20 cellular contexts compared by ENCODE assay signal in the genomic region with DNA sequence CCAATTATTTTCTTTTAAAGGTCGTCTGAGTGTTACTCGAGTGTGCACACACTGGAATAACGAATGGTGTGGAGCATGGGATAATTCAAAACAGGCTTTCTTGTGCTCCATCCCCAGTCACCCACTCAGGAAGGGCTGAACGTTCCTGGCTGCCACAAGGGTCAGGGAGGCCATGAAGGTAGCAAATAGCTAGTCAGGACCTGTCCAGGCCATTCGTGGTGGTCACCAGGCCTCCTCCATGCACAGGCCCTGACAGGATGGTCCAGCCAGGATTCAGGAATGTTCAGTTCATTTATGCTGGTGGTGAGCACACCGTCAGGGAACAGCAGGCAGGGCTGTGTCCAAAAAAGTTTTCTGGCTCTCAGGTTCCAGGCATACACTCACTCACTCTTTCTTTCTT. TPM values are rescaled to one million over a fixed set of nuclear protein-coding genes. Genes with fewer than 3 reads are reported as not detected.
A peak's percentile ranks its signal among the peaks of the same experiment; 100 is the strongest.
DNase-seq lines count a peak whose midpoint lies in the region; ATAC-seq and TF ChIP-seq lines count a peak whose summit lies in the region.
"Had no signal": no experiment of that assay in that cellular context is flagged by ENCODE, and none has a peak within 500 bp of the region (broad histone marks: within the 10 kb centered on the region; RNA-seq: fewer than 3 reads in every experiment).

No MANE protein-coding gene starts in this region.

- no peak overlapping the region for H3K4me3 Mint-ChIP-seq in MCF 10A (ENCODE audit: unreplicated experiment)
- H3K4me3 Mint-ChIP-seq in CD14-positive monocyte, result no peak overlapping the region
- H3K4me3 Mint-ChIP-seq: CD4-positive, alpha-beta T cell; CD8-positive, alpha-beta T cell had no signal

- no peak overlapping the region for H4K8ac ChIP-seq in IMR-90 (ENCODE audit: low read depth in 2 of 2, low read length in 2 of 2)

- no peak overlapping the region for H2BK120ac ChIP-seq in IMR-90 (ENCODE audit: low read depth, low read length)

- dilution Hi-C loops in mammary epithelial cell (cut with HindIII; ENCODE audit: low sequenced_read_pairs) (no loop called here), IMR-90 (cut with HindIII; ENCODE audit: low sequenced_read_pairs, unreplicated experiment) (no loop called here)

- TF ChIP-seq RAD21 in IMR-90 (IDR thresholded peaks at IDR 0.05; ENCODE audit: low read length), result no peak

- no peaks in the 10 kb centered on the region for H3K79me1 ChIP-seq in IMR-90 (ENCODE audit: low read depth in 1 of 2, low read length in 2 of 2)

- H3K36me3 ChIP-seq in mammary epithelial cell (ENCODE audit: insufficient read depth, low read length) (no peaks in the 10 kb centered on the region), IMR-90 (ENCODE audit: control insufficient read depth, insufficient read depth, low read length) (no peaks in the 10 kb centered on the region), osteoblast (ENCODE audit: insufficient read depth, low read length) (no peaks in the 10 kb centered on the region)
- H3K36me3 ChIP-seq: BE2C, BLaER1 had no signal

- no peaks in the 10 kb centered on the region for H3K36me3 Mint-ChIP-seq in MCF 10A (ENCODE audit: insufficient read depth, unreplicated experiment)
- no peaks in the 10 kb centered on the region for H3K36me3 Mint-ChIP-seq in CD14-positive monocyte
- H3K36me3 Mint-ChIP-seq: CD8-positive, alpha-beta T cell had no signal

- no peak overlapping the region for H3K4me3 ChIP-seq in mammary epithelial cell (replicated peaks in 1 of 3; ENCODE audit: insufficient read depth in 1 of 3, low read depth in 2 of 3, low read length in 3 of 3)
- no peak overlapping the region for H3K4me3 ChIP-seq in IMR-90 (ENCODE audit: insufficient read depth, low read depth, low read length)
- H3K4me3 ChIP-seq in osteoblast (ENCODE audit: insufficient read depth, low read length), result no peak overlapping the region
- H3K4me3 ChIP-seq: BLaER1 had no signal

- H3K4me2 ChIP-seq in mammary epithelial cell (ENCODE audit: insufficient read depth, low read depth, low read length) (peak overlapping the region; percentile 5), IMR-90 (ENCODE audit: low read depth, low read length) (no peak overlapping the region), osteoblast (ENCODE audit: insufficient read depth, low read length) (no peak overlapping the region)
- H3K4me2 ChIP-seq: BLaER1 had no signal

- H4K20me1 ChIP-seq in mammary epithelial cell (ENCODE audit: insufficient read depth, low read length), result no peaks in the 10 kb centered on the region
- no peaks in the 10 kb centered on the region for H4K20me1 ChIP-seq in IMR-90 (ENCODE audit: insufficient read depth, low read length)
- no peaks in the 10 kb centered on the region for H4K20me1 ChIP-seq in osteoblast (ENCODE audit: insufficient read depth, low read length)
- H4K20me1 ChIP-seq: BLaER1 had no signal

- no peak overlapping the region for H3K27ac Mint-ChIP-seq in MCF 10A (ENCODE audit: low read depth, unreplicated experiment)
- no peak overlapping the region for H3K27ac Mint-ChIP-seq in CD14-positive monocyte
- H3K27ac Mint-ChIP-seq: CD4-positive, alpha-beta T cell; CD8-positive, alpha-beta T cell had no signal

- no peak overlapping the region for H3K14ac ChIP-seq in IMR-90 (replicated peaks; ENCODE audit: low read depth, low read length)

- no peak overlapping the region for H4K5ac ChIP-seq in IMR-90 (ENCODE audit: low read depth, low read length)

- H3K4me1 Mint-ChIP-seq in MCF 10A (ENCODE audit: insufficient read depth, unreplicated experiment) (peaks cover 6% of the 10 kb centered on the region), CD14-positive monocyte (no peaks in the 10 kb centered on the region)

- H3K9me3 Mint-ChIP-seq in MCF 10A (ENCODE audit: unreplicated experiment) (no peaks in the 10 kb centered on the region), CD14-positive monocyte (peaks cover 0 to 6% (median 3%) of the 10 kb centered on the region in 7 donors)
- H3K9me3 Mint-ChIP-seq: CD4-positive, alpha-beta T cell; CD8-positive, alpha-beta T cell had no signal

- no peak overlapping the region for H2BK5ac ChIP-seq in IMR-90 (ENCODE audit: low read depth, low read length, poor library complexity, severe bottlenecking)

- H2BK15ac ChIP-seq in IMR-90 (ENCODE audit: low read depth, low read length), result no peak overlapping the region

- H3K27ac ChIP-seq in mammary epithelial cell (ENCODE audit: insufficient read depth, low read depth, low read length) (no peak overlapping the region), IMR-90 (ENCODE audit: insufficient read depth, low read length) (no peak overlapping the region), osteoblast (ENCODE audit: low read depth, low read length) (no peak overlapping the region)
- H3K27ac ChIP-seq: 22Rv1, BLaER1 had no signal

- H3K9ac ChIP-seq in mammary epithelial cell (ENCODE audit: insufficient read depth, low read length) (no peak overlapping the region), IMR-90 (ENCODE audit: low read depth, low read length) (no peak overlapping the region)
- H3K9ac ChIP-seq: BLaER1 had no signal

- H2AFZ ChIP-seq in mammary epithelial cell (ENCODE audit: low read depth, low read length) (no peak overlapping the region), IMR-90 (replicated peaks; ENCODE audit: low read length, poor library complexity) (peak overlapping the region; percentile 43), osteoblast (ENCODE audit: low read length) (no peak overlapping the region)

- no peaks in the 10 kb centered on the region for H3K27me3 ChIP-seq in mammary epithelial cell (ENCODE audit: insufficient read depth, low read length)
- H3K27me3 ChIP-seq in IMR-90 (ENCODE audit: control insufficient read depth, insufficient read depth, low read length), result no peaks in the 10 kb centered on the region
- no peaks in the 10 kb centered on the region for H3K27me3 ChIP-seq in osteoblast (ENCODE audit: insufficient read depth, low read length)
- H3K27me3 ChIP-seq: BE2C, BLaER1 had no signal

- H3K23ac ChIP-seq in IMR-90 (ENCODE audit: low read depth, low read length), result no peak overlapping the region

- H2AK9ac ChIP-seq in IMR-90 (replicated peaks; ENCODE audit: low read depth, low read length, poor library complexity), result no peak overlapping the region

- H3K9me1 ChIP-seq in IMR-90 (ENCODE audit: insufficient read depth, low read length), result 0 out of 2 replicates have a peak, but pooled peaks cover 4% of the 10 kb centered on the region

- H2BK20ac ChIP-seq in IMR-90 (ENCODE audit: low read depth, low read length), result peak overlapping the region; percentile 24; the same call in 1 of the 2 replicates

- no peak for ATAC-seq in IMR-90 (ENCODE audit: low read depth)
- ATAC-seq: CD8-positive, alpha-beta T cell had no signal

- CTCF ChIA-PET in mammary epithelial cell (lab: Charles Lee; ENCODE audit: low non-redundant PET), result no interaction called here
- CTCF ChIA-PET in MCF 10A (lab: Yijun Ruan, JAX), result interaction anchor here (0.9 to 9.1 kb wide), 4 partner anchors 17 to 266 kb away, joined by 3 to 149 read pairs (median 4); no protein-coding TSS in a partner anchor
- CTCF ChIA-PET in IMR-90 (lab: Yijun Ruan, JAX), result no interaction called here

- H3K79me2 ChIP-seq in mammary epithelial cell (ENCODE audit: insufficient read depth, low read length) (no peaks in the 10 kb centered on the region), osteoblast (ENCODE audit: insufficient read depth, low read length) (no peaks in the 10 kb centered on the region)

- intact Hi-C loops in mammary epithelial cell (cut with micrococcal nuclease) (no loop called here), MCF 10A (cut with micrococcal nuclease) (no loop called here), IMR-90 (cut with micrococcal nuclease) (no loop called here), CD14-positive monocyte (cut with micrococcal nuclease) (no loop called here)

- POLR2A ChIA-PET in MCF 10A (lab: Yijun Ruan, JAX) (interaction anchor here (0.7 kb wide), 2 partner anchors 214 to 830 kb away, joined by 3 read pairs; no protein-coding TSS in a partner anchor), IMR-90 (lab: Charles Lee; ENCODE audit: unreplicated experiment) (no interaction called here)

- H3K4me1 ChIP-seq in mammary epithelial cell (ENCODE audit: insufficient read depth, low read length), result peaks cover 4% of the 10 kb centered on the region
- 0 out of 2 replicates have a peak, but pooled peaks cover 3% of the 10 kb centered on the region for H3K4me1 ChIP-seq in IMR-90 (ENCODE audit: control insufficient read depth, insufficient read depth, low read length)
- peaks cover 3% of the 10 kb centered on the region for H3K4me1 ChIP-seq in osteoblast (ENCODE audit: insufficient read depth, low read length)
- H3K4me1 ChIP-seq: BE2C, BLaER1, Caco-2 had no signal

- peak overlapping the region; percentile 36 for H2AK5ac ChIP-seq in IMR-90 (ENCODE audit: low read depth, low read length)

- no peak for TF ChIP-seq CTCF in mammary epithelial cell (conservative IDR thresholded peaks at IDR 0.05 in 1 of 2, IDR thresholded peaks at IDR 0.05 in 1 of 2; ENCODE audit: extremely low read depth in 1 of 2, insufficient read depth in 1 of 2, low read depth in 1 of 2, low read length in 2 of 2)
- TF ChIP-seq CTCF in MCF 10A (IDR thresholded peaks at IDR 0.05; ENCODE audit: unreplicated experiment), result no peak
- no peak for TF ChIP-seq CTCF in IMR-90 (conservative IDR thresholded peaks at IDR 0.05; ENCODE audit: low read depth, low read length)
- TF ChIP-seq CTCF in osteoblast (IDR thresholded peaks at IDR 0.05; ENCODE audit: extremely low read depth, low read depth, low read length), result no peak
- no peak for TF ChIP-seq CTCF in CD14-positive monocyte (IDR thresholded peaks at IDR 0.05)

- in situ Hi-C loops in mammary epithelial cell (cut with MboI; ENCODE audit: low sequenced_read_pairs in 2 of 2) (no loop called here), IMR-90 (cut with MboI; ENCODE audit: low sequenced_read_pairs) (no loop called here)

- 51% methylated on average over 5 of the region's 6 CpGs for WGBS in mammary epithelial cell (ENCODE audit: low coverage, missing lambda C conversion rate)
- WGBS in IMR-90 (ENCODE audit: extremely low coverage in 2 of 2, insufficient read length in 1 of 2), 2 experiments, result 83% methylated on average over 2 of the region's 6 CpGs; no CpG with 5 or more reads in 1 of the 2 experiments

- TF ChIP-seq POLR2A in IMR-90 (IDR thresholded peaks at IDR 0.05; ENCODE audit: low read depth, low read length), result no peak

- no TSS peak for BruUV-seq in mammary epithelial cell (replicated peaks; lab: Mats Ljungman, UMichigan)
- BruUV-seq in MCF 10A (replicated peaks; lab: Mats Ljungman, UMichigan), result no TSS peak
- no TSS peak for BruUV-seq in IMR-90 (replicated peaks; lab: Mats Ljungman, UMichigan)

- H3K18ac ChIP-seq in IMR-90 (ENCODE audit: low read depth, low read length), result no peak overlapping the region

- H3K4ac ChIP-seq in IMR-90 (ENCODE audit: low read depth, low read length), result no peak overlapping the region

- no peak overlapping the region for H3K56ac ChIP-seq in IMR-90 (ENCODE audit: extremely low read depth, insufficient read depth, low read length)

- DNase-seq in mammary epithelial cell (peak; percentile 24), MCF 10A (ENCODE audit: unreplicated experiment) (no peak), IMR-90 (no peak), osteoblast (ENCODE audit: insufficient read length, low spot score, missing footprints) (peak; percentile 23), CD14-positive monocyte (ENCODE audit: low spot score) (no peak), ureter (ENCODE audit: low spot score) (no peak)
- no peak for DNase-seq in activated CD4-positive, alpha-beta T cell treated with anti-CD3 and anti-CD28 coated beads for 48 hours
- DNase-seq: ACHN; BE2C; C1 segment of cervical spinal cord; Caco-2; Calu3; CD4-positive, alpha-beta T cell; CD8-positive, alpha-beta T cell; DMS79 treated with DMSO at 0.1 percent for 48 hours; GF-D8 had no signal

- H3K9me3 ChIP-seq in mammary epithelial cell (replicated peaks; ENCODE audit: insufficient read depth, low read length) (no peaks in the 10 kb centered on the region), IMR-90 (ENCODE audit: control insufficient read depth, insufficient read depth, low read length) (no peaks in the 10 kb centered on the region), osteoblast (ENCODE audit: low read depth, low read length) (no peaks in the 10 kb centered on the region)
- H3K9me3 ChIP-seq: BE2C, BLaER1, Caco-2 had no signal

- H3K27me3 Mint-ChIP-seq in MCF 10A (ENCODE audit: insufficient read depth, unreplicated experiment), result no peaks in the 10 kb centered on the region
- H3K27me3 Mint-ChIP-seq in CD14-positive monocyte (ENCODE audit: low read depth in 3 of 3), result peaks cover 6 to 8% (median 7%) of the 10 kb centered on the region in 3 donors

- no peak overlapping the region for H4K91ac ChIP-seq in IMR-90 (ENCODE audit: insufficient read depth, low read depth, low read length)

RNA-seq across cellular contexts. Expression of gene NR2E3, which starts 11.7 kb away (rescaled TPM):
- under 1 TPM; 0.17 to 0.61 TPM for total RNA-seq in mammary epithelial cell
- 0.03 TPM for polyA plus RNA-seq in mammary epithelial cell
- polyA minus RNA-seq in mammary epithelial cell, result not detected
- total RNA-seq in MCF 10A (2022), result 0.49 and 0.56 TPM in 2 replicates
- total RNA-seq in IMR-90 (2012; rRNA removed), result under 0.01 and 0.56 TPM in 2 replicates
- 0.19 and 0.29 TPM in 2 replicates for polyA plus RNA-seq in IMR-90 (2012; rRNA removed)
- polyA plus RNA-seq in IMR-90 (2012; cell fraction: cytosol; rRNA removed), result 0.19 and 0.23 TPM in 2 replicates
- 2.0 and 3.6 TPM in 2 replicates for polyA plus RNA-seq in IMR-90 (2012; cell fraction: nucleus; rRNA removed; ENCODE audit: low replicate concordance)
- total RNA-seq in osteoblast, result under 0.01 TPM in 2 replicates
- polyA plus RNA-seq in CD14-positive monocyte, result not detected
- 0.23 TPM for total RNA-seq in ureter
- total RNA-seq: A172; A673; Caco-2; CD4-positive, alpha-beta T cell; CD8-positive, alpha-beta T cell had no signal

Comparison
In these comparisons a context has a peak if more than half of its experiments do, and no peak if none do; other contexts are left out.
1. DNase-seq: peak in mammary epithelial cell (single experiment) and osteoblast (single experiment); none in MCF 10A (single experiment), IMR-90 (single experiment), CD14-positive monocyte (single experiment), ureter (single experiment) and activated CD4-positive, alpha-beta T cell treated with anti-CD3 and anti-CD28 coated beads for 48 hours (single experiment).